Comparison of ENCODE assay signal across 9 cellular contexts in genomic region chr11:119169272-119169719, GRCh38. TPM values are rescaled to one million over a fixed set of nuclear protein-coding genes. Genes with fewer than 3 reads are reported as not detected.
DNase-seq lines count a peak whose midpoint lies in the region; ATAC-seq and TF ChIP-seq lines count a peak whose summit lies in the region.
"Had no signal": no experiment of that assay in that cellular context is flagged by ENCODE, and none has a peak within 500 bp of the region (broad histone marks: within the 10 kb centered on the region; RNA-seq: fewer than 3 reads in every experiment).

No MANE protein-coding gene starts in this region.

- peak overlapping the region; percentile 94 for H3K9ac ChIP-seq in adipocyte (ENCODE audit: low read length)

- H3K4me1 ChIP-seq in adipocyte (ENCODE audit: control insufficient read depth, insufficient read depth, low read length), result peaks cover 6% of the 10 kb centered on the region
- peaks cover 0 to 6% of the 10 kb centered on the region in 2 donors for H3K4me1 ChIP-seq in right atrium auricular region

- TF ChIP-seq CTCF in C4-2B (conservative IDR thresholded peaks at IDR 0.05) (no peak), GM20000 (IDR thresholded peaks at IDR 0.05; ENCODE audit: extremely low read depth, missing control alignments) (no peak), right atrium auricular region (IDR thresholded peaks at IDR 0.05) (no peak)

- H3K27ac ChIP-seq in C4-2B (peak overlapping the region; percentile 89), right atrium auricular region (peak overlapping the region; percentile 94 to 95)

- DNase-seq in GM20000 (ENCODE audit: low spot score) (peak; percentile 72), LHCN-M2 (ENCODE audit: low read depth) (peak; percentile 43), adipocyte (ENCODE audit: low read depth) (peak; percentile 24), right atrium auricular region (ENCODE audit: low spot score) (peak; percentile 68), retina (peak; percentile 70), NCI-H2029 (lab: John Stamatoyannopoulos, UW) (no peak)

- peaks cover 1% of the 10 kb centered on the region for H3K36me3 ChIP-seq in adipocyte (ENCODE audit: control insufficient read depth, insufficient read depth, low read length, severe bottlenecking)
- peaks cover 6% of the 10 kb centered on the region for H3K36me3 ChIP-seq in right atrium auricular region

- no peak for ATAC-seq in HG03097 (IDR thresholded peaks at IDR 0.05; ENCODE audit: low FRiP score, unreplicated experiment)

- H3K4me3 ChIP-seq in adipocyte (ENCODE audit: low read length), result peak overlapping the region; percentile 96
- H3K4me3 ChIP-seq in right atrium auricular region, result peak overlapping the region; percentile 80 to 93

- H3K9me3 ChIP-seq in adipocyte (ENCODE audit: control insufficient read depth, low read length) (no peaks in the 10 kb centered on the region), right atrium auricular region (no peaks in the 10 kb centered on the region)

- H3K27me3 ChIP-seq in adipocyte (replicated peaks; ENCODE audit: control insufficient read depth, insufficient read depth, low read length) (no peaks in the 10 kb centered on the region), right atrium auricular region (no peaks in the 10 kb centered on the region)

RNA-seq across cellular contexts. Expression of gene NLRX1, which starts 0.8 kb away (rescaled TPM):
- total RNA-seq in LHCN-M2 (2014; rRNA removed) (8.7 and 9.4 TPM in 2 replicates), right atrium auricular region (10 to 100 TPM; 16.9 to 24.3 TPM)
- polyA plus RNA-seq in LHCN-M2 (2012), result 8.2 TPM

RNA-seq across cellular contexts. Expression of gene NHERF4, which starts 16.0 kb away (rescaled TPM):
- total RNA-seq in LHCN-M2 (2014; rRNA removed) (not detected in 2 replicates), right atrium auricular region (1 to 10 TPM; 1.7 to 5.6 TPM)
- not detected for polyA plus RNA-seq in LHCN-M2 (2012)
- total RNA-seq: NCI-H460 had no signal

RNA-seq across cellular contexts. Expression of gene ABCG4, which starts 20.4 kb away (rescaled TPM):
- total RNA-seq in LHCN-M2 (2014; rRNA removed) (0.06 TPM in 2 replicates), right atrium auricular region (1 to 10 TPM; 1.4 to 1.8 TPM)
- polyA plus RNA-seq in LHCN-M2 (2012), result 0.17 TPM
- total RNA-seq: NCI-H460 had no signal

RNA-seq across cellular contexts. Expression of gene CBL, which starts 36.8 kb away (rescaled TPM):
- total RNA-seq in LHCN-M2 (2014; rRNA removed) (18.1 and 18.3 TPM in 2 replicates), right atrium auricular region (10 to 100 TPM in 1 of 2 donors, 1 to 10 TPM in 1; 8.5 to 14.5 TPM)
- 7.6 TPM for polyA plus RNA-seq in LHCN-M2 (2012)

RNA-seq across cellular contexts. Expression of gene HINFP, which starts 47.9 kb away (rescaled TPM):
- 9.0 and 11.1 TPM in 2 replicates for total RNA-seq in LHCN-M2 (2014; rRNA removed)
- polyA plus RNA-seq in LHCN-M2 (2012), result 7.4 TPM
- 10 to 100 TPM; 11.2 to 18.1 TPM for total RNA-seq in right atrium auricular region
